Comparison of ENCODE assay signal across 8 cellular contexts in genomic region chr2:38178556-38179419, GRCh38.
A peak's percentile ranks its signal among the peaks of the same experiment; 100 is the strongest.
DNase-seq lines count a peak whose midpoint lies in the region; ATAC-seq and TF ChIP-seq lines count a peak whose summit lies in the region.

No MANE protein-coding gene starts in this region.

- H3K4me1 ChIP-seq in aorta (ENCODE audit: control insufficient read depth in 1 of 2, insufficient read depth in 2 of 2, low read length in 2 of 2), result no peaks in the 10 kb centered on the region

- H3K27ac Mint-ChIP-seq in WTC11, result peak overlapping the region; percentile 3

- no peak overlapping the region for H3K4me3 ChIP-seq in aorta (ENCODE audit: low read length in 2 of 2)

- H3K36me3 ChIP-seq in aorta (ENCODE audit: control insufficient read depth in 1 of 2, insufficient read depth in 2 of 2, low read length in 1 of 2), result no peaks in the 10 kb centered on the region

- CTCF ChIA-PET in WTC11 (lab: Charles Lee), result interaction anchor here (0.7 kb wide), 1 partner anchor 300 kb away, joined by 3 read pairs; no protein-coding TSS in a partner anchor

- TF ChIP-seq CTCF in WTC11 (IDR thresholded peaks at IDR 0.05), result no peak

- POLR2A ChIA-PET in WTC11 (lab: Charles Lee), result no interaction called here

- intact Hi-C loops in aorta (cut with DNase I), result no loop called here

- no peaks in the 10 kb centered on the region for H3K9me3 Mint-ChIP-seq in WTC11

- H3K4me1 Mint-ChIP-seq in WTC11, result peaks cover 14% of the 10 kb centered on the region

- WGBS in aorta, 2 donors, result 58 to 71% methylated on average over 5 of the region's 5 CpGs

- H3K27ac ChIP-seq in layer of hippocampus (ENCODE audit: low read depth, low read length), result peak overlapping the region; percentile 14
- H3K27ac ChIP-seq in aorta (ENCODE audit: low read depth in 1 of 2, low read length in 2 of 2), result no peak overlapping the region

- peak; percentile 59 for DNase-seq in Caki2 (ENCODE audit: low read depth)
- DNase-seq in WTC11 (ENCODE audit: low spot score), result no peak
- DNase-seq in aorta, result peak in 1 of 2 donors; percentile 57
- DNase-seq in DMS 273 (lab: John Stamatoyannopoulos, UW; ENCODE audit: unreplicated experiment), result no peak
- DNase-seq in stimulated activated CD4-positive, alpha-beta T cell treated with anti-CD3 and anti-CD28 coated beads, Interleukin-1b, Interleukin-23, amount 100 ng/mL, for 48 hours, result no peak

- no peaks in the 10 kb centered on the region for H3K27me3 Mint-ChIP-seq in WTC11 (ENCODE audit: low read depth)

- no peaks in the 10 kb centered on the region for H3K36me3 Mint-ChIP-seq in WTC11

- in situ Hi-C loops in Caki2 (cut with HindIII; ENCODE audit: low pct_unique_long_range_greater_than_20kb, low sequenced_read_pairs), result no loop called here

- no peak overlapping the region for H3K4me3 Mint-ChIP-seq in WTC11

- H3K9me3 ChIP-seq in aorta (ENCODE audit: control insufficient read depth, low read length), result no peaks in the 10 kb centered on the region

- ATAC-seq in HG02852 (IDR thresholded peaks at IDR 0.05; ENCODE audit: unreplicated experiment), result peak; percentile 80
- no peak for ATAC-seq in WTC11
- ATAC-seq in aorta (ENCODE audit: low FRiP score), result peak; percentile 49
- ATAC-seq in GM19455 (IDR thresholded peaks at IDR 0.05; ENCODE audit: unreplicated experiment), result no peak

- H3K27me3 ChIP-seq in layer of hippocampus (ENCODE audit: control insufficient read depth, insufficient read depth, low read length) (no peaks in the 10 kb centered on the region), aorta (ENCODE audit: control insufficient read depth in 1 of 2, insufficient read depth in 2 of 2, low read length in 1 of 2) (no peaks in the 10 kb centered on the region)

TF ChIP-seq in WTC11, 78 proteins besides CTCF, POLR2A, EP300 and RAD21:
- no peak for TF ChIP-seq TEAD1 (CRISPR knock-in tag; IDR thresholded peaks at IDR 0.05)
- TF ChIP-seq CBFB (CRISPR knock-in tag; IDR thresholded peaks at IDR 0.05; ENCODE audit: low read depth), result no peak
- TF ChIP-seq GABPB1 (CRISPR knock-in tag; IDR thresholded peaks at IDR 0.05), result no peak
- TF ChIP-seq JUN (CRISPR knock-in tag; IDR thresholded peaks at IDR 0.05), result no peak
- TF ChIP-seq MLX (CRISPR knock-in tag; IDR thresholded peaks at IDR 0.05), result no peak
- TF ChIP-seq IRF2 (CRISPR knock-in tag; IDR thresholded peaks at IDR 0.05; ENCODE audit: borderline replicate concordance, low read depth), result no peak
- no peak for TF ChIP-seq ZNF281 (CRISPR knock-in tag; IDR thresholded peaks at IDR 0.05)

Comparison
In these comparisons a context has a peak if more than half of its experiments do, and no peak if none do; other contexts are left out.
1. ATAC-seq: peak in HG02852 (single experiment) and aorta (single experiment); none in WTC11 (single experiment) and GM19455 (single experiment).